In genomic region chr6:73513496-73513854, GRCh38 we compare ENCODE assay signal across 14 cellular contexts. TPM values are rescaled to one million over a fixed set of nuclear protein-coding genes. Genes with fewer than 3 reads are reported as not detected.
A peak's percentile ranks its signal among the peaks of the same experiment; 100 is the strongest.
DNase-seq lines count a peak whose midpoint lies in the region; ATAC-seq, FAIRE-seq and TF ChIP-seq lines count a peak whose summit lies in the region.
"Had no signal": no experiment of that assay in that cellular context is flagged by ENCODE, and none has a peak within 500 bp of the region (broad histone marks: within the 10 kb centered on the region; RNA-seq: fewer than 3 reads in every experiment).

No MANE protein-coding gene starts in this region.

- intact Hi-C loops in posterior cingulate gyrus (cut with DNase I), result no loop called here

- no peak overlapping the region for H3K4me3 ChIP-seq in GM06990 (replicated peaks; ENCODE audit: low read depth, low read length)
- no peak overlapping the region for H3K4me3 ChIP-seq in RWPE2 (ENCODE audit: severe bottlenecking)
- no peak overlapping the region for H3K4me3 ChIP-seq in foreskin fibroblast (ENCODE audit: low read depth in 1 of 2, low read length in 2 of 2)
- no peak overlapping the region for H3K4me3 ChIP-seq in small intestine (ENCODE audit: low read depth in 1 of 2, low read length in 2 of 2)
- H3K4me3 ChIP-seq: upper lobe of left lung had no signal

- H3K36me3 ChIP-seq in GM06990 (ENCODE audit: control insufficient read depth, insufficient read depth, low read length), result peaks cover 6% of the 10 kb centered on the region
- H3K36me3 ChIP-seq in RWPE2 (ENCODE audit: low read depth), result peaks cover 38% of the 10 kb centered on the region
- peaks cover 6 to 11% of the 10 kb centered on the region in 2 donors for H3K36me3 ChIP-seq in small intestine (ENCODE audit: control insufficient read depth in 2 of 2, insufficient read depth in 2 of 2, low read length in 2 of 2)

- no peak for TF ChIP-seq CTCF in GM06990 (IDR thresholded peaks at IDR 0.05; ENCODE audit: insufficient read depth, low read length, poor library complexity, severe bottlenecking)
- TF ChIP-seq CTCF in RWPE2 (IDR thresholded peaks at IDR 0.05; ENCODE audit: poor library complexity, severe bottlenecking), result no peak
- no peak for TF ChIP-seq CTCF in foreskin fibroblast (IDR thresholded peaks at IDR 0.05; ENCODE audit: low read depth, low read length)
- TF ChIP-seq CTCF in GM10266 (IDR thresholded peaks at IDR 0.05; ENCODE audit: control insufficient read depth, insufficient read depth, low read depth, missing control alignments), result no peak

- no peaks in the 10 kb centered on the region for H3K9me3 ChIP-seq in RWPE2 (ENCODE audit: severe bottlenecking)
- H3K9me3 ChIP-seq in small intestine (ENCODE audit: control insufficient read depth, low read depth), result no peaks in the 10 kb centered on the region
- H3K9me3 ChIP-seq: upper lobe of left lung had no signal

- in situ Hi-C loops in ACHN (cut with HindIII; ENCODE audit: low pct_ligation_motif_present, low pct_unique_long_range_greater_than_20kb, low sequenced_read_pairs), result no loop called here

- no peaks in the 10 kb centered on the region for H3K27me3 ChIP-seq in GM06990 (replicated peaks; ENCODE audit: control insufficient read depth, insufficient read depth, low read length)
- no peaks in the 10 kb centered on the region for H3K27me3 ChIP-seq in RWPE2 (ENCODE audit: insufficient read depth, poor library complexity, severe bottlenecking)
- H3K27me3 ChIP-seq in small intestine (ENCODE audit: control insufficient read depth in 2 of 2, insufficient read depth in 2 of 2, low read length in 2 of 2), result no peaks in the 10 kb centered on the region
- H3K27me3 ChIP-seq: upper lobe of left lung had no signal

- FAIRE-seq in small intestine (lab: Jason Lieb, UNC), result no peak
- FAIRE-seq: RCC 7860 had no signal

- WGBS in small intestine, 3 donors, result 56 to 68% (median 59%) methylated on average over 3 of the region's 3 CpGs

- H3K4me1 ChIP-seq in RWPE2 (ENCODE audit: insufficient read depth, poor library complexity, severe bottlenecking), result no peaks in the 10 kb centered on the region
- no peaks in the 10 kb centered on the region for H3K4me1 ChIP-seq in small intestine (ENCODE audit: control insufficient read depth in 2 of 2, insufficient read depth in 1 of 2, low read depth in 1 of 2, low read length in 1 of 2)

- ATAC-seq in RWPE2 (ENCODE audit: low read depth), result peak; percentile 0

- H3K27ac ChIP-seq in RWPE2 (ENCODE audit: poor library complexity, severe bottlenecking) (no peak overlapping the region), small intestine (ENCODE audit: low read depth in 1 of 2, low read length in 1 of 2) (no peak overlapping the region)
- H3K27ac ChIP-seq: upper lobe of left lung, VCaP had no signal

- DNase-seq in ACHN (peak; percentile 19), GM06990 (ENCODE audit: extremely low read depth, insufficient read length) (peak; percentile 35), RWPE2 (ENCODE audit: low spot score) (no peak), foreskin fibroblast (peak; percentile 29 to 53), posterior cingulate gyrus (no peak), NCI-H2029 (lab: John Stamatoyannopoulos, UW) (no peak), small intestine (no peak), GM10266 (ENCODE audit: extremely low spot score) (no peak)
- DNase-seq: activated naive CD4-positive, alpha-beta T cell treated with anti-CD3 and anti-CD28 coated beads, Interleukin-2, amount 10 ng/mL, durations not matched to agents 7 days and 5 days; hypothalamus; NCI-H2081 treated with DMSO at 0.1 percent for 48 hours had no signal

RNA-seq across cellular contexts. Expression of gene EEF1A1, which starts 7.4 kb away (rescaled TPM):
- over 10,000 TPM in 1 of 3 donors, 1,000 to 10,000 TPM in 2; 6,538 to 12,313 (median 9,900) TPM for polyA plus RNA-seq in small intestine

RNA-seq across cellular contexts. Expression of gene MTO1, which starts 51.9 kb away (rescaled TPM):
- 10 to 100 TPM; 15.9 to 18.6 (median 17.7) TPM for polyA plus RNA-seq in small intestine

Comparison
In these comparisons a context has a peak if more than half of its experiments do, and no peak if none do; other contexts are left out.
1. DNase-seq: peak in ACHN (single experiment), GM06990 (single experiment) and foreskin fibroblast (2 of 2); none in RWPE2 (single experiment), posterior cingulate gyrus (0 of 10), NCI-H2029 (single experiment), small intestine (single experiment) and GM10266 (single experiment).